28 cellular contexts compared by ENCODE assay signal in genomic region chr1:35790670-35791069, GRCh38. TPM values are rescaled to one million over a fixed set of nuclear protein-coding genes. Genes with fewer than 3 reads are reported as not detected.
DNase-seq lines count a peak whose midpoint lies in the region; ATAC-seq, FAIRE-seq and TF ChIP-seq lines count a peak whose summit lies in the region.
"Had no signal": no experiment of that assay in that cellular context is flagged by ENCODE, and none has a peak within 500 bp of the region (broad histone marks: within the 10 kb centered on the region; RNA-seq: fewer than 3 reads in every experiment).

No MANE protein-coding gene starts in this region.

- no peaks in the 10 kb centered on the region for H3K9me3 ChIP-seq in pancreas
- H3K9me3 ChIP-seq: BE2C, BLaER1 had no signal

- FAIRE-seq in G401.6 (lab: Jason Lieb, UNC) (peak; percentile 78), frontal cortex (lab: Jason Lieb, UNC) (peak; percentile 79), pancreas (lab: Jason Lieb, UNC) (peak; percentile 23)
- FAIRE-seq: A204.1, GM12891, GM19239 had no signal

- no peaks in the 10 kb centered on the region for H3K36me3 ChIP-seq in pancreas
- H3K36me3 ChIP-seq: BE2C, BLaER1 had no signal

- no peaks in the 10 kb centered on the region for H3K9me3 Mint-ChIP-seq in WTC11
- H3K9me3 Mint-ChIP-seq: CD14-positive monocyte; CD4-positive, CD25-positive, alpha-beta regulatory T cell; CD8-positive, alpha-beta memory T cell had no signal

- intact Hi-C loops in pancreas (cut with DNase I), result no loop called here

- CTCF ChIA-PET in WTC11 (lab: Charles Lee), result interaction anchor here (0.7 kb wide), 2 partner anchors 257 to 1073 kb away, joined by 3 to 4 read pairs; no protein-coding TSS in a partner anchor

- H3K4me1 Mint-ChIP-seq in WTC11, result 0 out of 2 replicates have a peak, but pooled peaks cover 3% of the 10 kb centered on the region
- H3K4me1 Mint-ChIP-seq: CD14-positive monocyte; CD4-positive, alpha-beta memory T cell; CD4-positive, CD25-positive, alpha-beta regulatory T cell; CD8-positive, alpha-beta memory T cell had no signal

- H3K27ac ChIP-seq in pancreas, result no peak overlapping the region
- H3K27ac ChIP-seq: BLaER1 had no signal

- H3K4me3 Mint-ChIP-seq in WTC11, result no peak overlapping the region
- H3K4me3 Mint-ChIP-seq: CD14-positive monocyte; CD4-positive, alpha-beta memory T cell; CD8-positive, alpha-beta memory T cell had no signal

- POLR2A ChIA-PET in WTC11 (lab: Charles Lee), result no interaction called here

- no peak for ATAC-seq in WTC11
- no peak for ATAC-seq in pancreas
- no peak for ATAC-seq in GM21390 (IDR thresholded peaks at IDR 0.05; ENCODE audit: unreplicated experiment)

- no peaks in the 10 kb centered on the region for H3K27me3 ChIP-seq in pancreas
- H3K27me3 ChIP-seq: BE2C, BLaER1 had no signal

- H3K36me3 Mint-ChIP-seq in WTC11, result no peaks in the 10 kb centered on the region
- H3K36me3 Mint-ChIP-seq: CD14-positive monocyte; CD4-positive, alpha-beta memory T cell; CD4-positive, CD25-positive, alpha-beta regulatory T cell; CD8-positive, alpha-beta memory T cell had no signal

- no peak overlapping the region for H3K4me3 ChIP-seq in pancreas
- H3K4me3 ChIP-seq: BLaER1 had no signal

- TF ChIP-seq CTCF in WTC11 (IDR thresholded peaks at IDR 0.05), result no peak
- no peak for TF ChIP-seq CTCF in pancreas (IDR thresholded peaks at IDR 0.05)

- no peaks in the 10 kb centered on the region for H3K4me1 ChIP-seq in pancreas
- H3K4me1 ChIP-seq: BE2C, BLaER1 had no signal

- no peak overlapping the region for H3K27ac Mint-ChIP-seq in WTC11
- H3K27ac Mint-ChIP-seq: CD14-positive monocyte; CD4-positive, alpha-beta memory T cell; CD4-positive, CD25-positive, alpha-beta regulatory T cell had no signal

- DNase-seq in WTC11 (ENCODE audit: low spot score) (no peak), frontal cortex (ENCODE audit: low spot score in 2 of 2) (no peak), pancreas (no peak), anterior cingulate cortex (lab: John Stamatoyannopoulos, UW) (no peak), NCI-H2227 treated with DMSO at 0.1 percent for 48 hours (lab: John Stamatoyannopoulos, UW) (no peak)
- no peak for DNase-seq in central memory CD4-positive, alpha-beta T cell
- DNase-seq: 8988T; ACHN; BE2C; C1 segment of cervical spinal cord; CD4-positive, alpha-beta memory T cell; CD4-positive, CD25-positive, alpha-beta regulatory T cell; CD8-positive, alpha-beta memory T cell; COR-L47; DMS 273 treated with DMSO at 0.1 percent for 48 hours; DMS153; DMS53; DMS79; DND-41; EL; GF-D8 had no signal

- WGBS in pancreas, 2 donors, result 77 to 83% methylated on average over 2 of the region's 2 CpGs

- no peaks in the 10 kb centered on the region for H3K27me3 Mint-ChIP-seq in WTC11 (ENCODE audit: low read depth)

TF ChIP-seq in WTC11, 78 proteins besides CTCF, POLR2A, EP300 and RAD21:
- TF ChIP-seq ZNF512 (CRISPR knock-in tag; IDR thresholded peaks at IDR 0.05; ENCODE audit: borderline replicate concordance) (no peak), RELA (CRISPR knock-in tag; IDR thresholded peaks at IDR 0.05; ENCODE audit: borderline replicate concordance) (no peak), ZNF263 (CRISPR knock-in tag; IDR thresholded peaks at IDR 0.05; ENCODE audit: low read depth) (no peak), ZBTB21 (CRISPR knock-in tag; IDR thresholded peaks at IDR 0.05; ENCODE audit: borderline replicate concordance) (no peak), ZNF396 (CRISPR knock-in tag; IDR thresholded peaks at IDR 0.05; ENCODE audit: borderline replicate concordance) (no peak), PREB (CRISPR knock-in tag; IDR thresholded peaks at IDR 0.05; ENCODE audit: borderline replicate concordance) (no peak), HMGA2 (CRISPR knock-in tag; IDR thresholded peaks at IDR 0.05) (peak; percentile 91), ARID4B (CRISPR knock-in tag; IDR thresholded peaks at IDR 0.05; ENCODE audit: borderline replicate concordance) (no peak)
TF ChIP-seq in WTC11: peak in this region for 1.

RNA-seq across cellular contexts. Expression of gene AGO4, which starts 17.1 kb away (rescaled TPM):
- total RNA-seq in WTC11 (2021) (8.7 to 10.3 TPM (median 10.1 TPM) in 3 replicates), frontal cortex (94.6 TPM), pancreas (10 to 100 TPM in 1 of 6 donors, 1 to 10 TPM in 5; 3.2 to 10.7 (median 7.2) TPM)
- 1 to 10 TPM; 4.9 to 6.0 TPM for polyA plus RNA-seq in pancreas

RNA-seq across cellular contexts. Expression of gene CLSPN, which starts 20.9 kb away (rescaled TPM):
- total RNA-seq in WTC11 (2021), result 34.6 to 37.1 TPM (median 34.6 TPM) in 3 replicates
- total RNA-seq in frontal cortex, result 4.5 TPM
- under 1 TPM in 5 of 6 donors, not detected in 1; 0.12 to 1.00 (median 0.49) TPM for total RNA-seq in pancreas
- under 1 TPM in 1 of 2 donors, not detected in 1; 0.23 TPM for polyA plus RNA-seq in pancreas
